In the genomic region with DNA sequence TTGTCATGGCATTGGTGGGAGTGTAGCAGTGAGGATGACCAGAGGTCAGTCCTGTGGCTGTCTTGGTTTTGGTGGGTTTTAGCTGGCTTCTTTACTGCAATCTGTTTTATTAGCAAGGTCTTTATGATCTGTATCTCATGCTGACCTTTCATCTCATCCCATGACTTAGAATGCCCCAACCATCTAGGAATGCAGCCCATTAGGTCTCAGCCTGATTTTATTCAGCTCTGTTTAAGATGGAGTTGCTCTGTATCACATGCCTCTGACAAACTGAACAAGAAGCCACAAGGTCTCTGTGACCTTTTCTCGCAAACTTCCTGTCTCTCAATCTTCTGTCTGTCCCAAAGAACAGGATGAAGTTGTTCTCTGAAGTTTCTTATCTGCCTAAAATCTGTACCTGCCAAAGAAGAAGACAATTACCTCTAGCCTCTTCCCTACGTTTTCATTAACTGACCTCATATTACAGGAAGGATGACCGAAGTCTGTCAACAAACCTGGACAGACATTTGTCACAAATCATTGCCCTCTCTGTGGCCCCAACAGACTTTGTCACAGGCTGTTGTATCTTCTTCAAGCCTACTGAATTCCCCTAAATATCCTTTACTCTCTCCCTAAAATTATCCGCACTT, we compare ENCODE assay signal across 1 cellular context.
TF ChIP-seq lines count a peak whose summit lies in the region.

No MANE protein-coding gene starts in this region.

TF ChIP-seq in GM12878, 131 proteins besides CTCF, POLR2A, EP300 and RAD21 (continued from another document):
- TF ChIP-seq ZBTB4 (CRISPR knock-in tag; IDR thresholded peaks at IDR 0.05): no peak
